ENCODE assay signal across 8 cellular contexts in the genomic region with DNA sequence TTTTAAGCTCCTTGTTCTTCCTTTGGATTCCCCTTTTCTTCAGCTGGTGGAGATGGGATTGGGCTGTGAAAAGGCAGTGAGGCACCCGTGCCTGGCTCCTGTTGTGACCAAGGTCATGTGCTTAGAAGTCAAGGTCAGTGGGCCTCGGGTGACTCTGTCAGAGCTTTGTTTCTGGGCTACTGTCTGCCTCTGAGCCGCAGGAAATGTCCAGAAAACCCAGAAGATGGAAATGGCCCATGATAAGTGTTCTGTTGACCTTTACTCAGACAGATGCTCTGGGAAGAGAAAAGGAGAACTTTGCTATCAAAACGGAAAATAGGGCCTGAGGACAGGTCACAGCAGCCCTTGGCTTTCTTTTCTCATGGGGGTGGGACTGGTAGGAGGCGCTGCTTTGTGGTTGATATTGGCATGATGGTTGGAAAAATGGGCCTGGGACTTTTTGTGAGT.
DNase-seq lines count a peak whose midpoint lies in the region; ATAC-seq lines count a peak whose summit lies in the region.

No MANE protein-coding gene starts in this region.

- H3K27ac Mint-ChIP-seq in activated naive CD8-positive, alpha-beta T cell, result peak overlapping the region; percentile 100
- peak overlapping the region; percentile 93 for H3K27ac Mint-ChIP-seq in memory B cell

- H3K4me3 Mint-ChIP-seq in activated naive CD8-positive, alpha-beta T cell, result peak overlapping the region; percentile 99
- H3K4me3 Mint-ChIP-seq in memory B cell, result no peak overlapping the region

- peaks cover 9% of the 10 kb centered on the region for H3K36me3 Mint-ChIP-seq in activated naive CD8-positive, alpha-beta T cell
- peaks cover 6% of the 10 kb centered on the region for H3K36me3 Mint-ChIP-seq in memory B cell

- ATAC-seq in memory B cell (ENCODE audit: low read depth), result no peak
- no peak for ATAC-seq in GM21360 (IDR thresholded peaks at IDR 0.05; ENCODE audit: unreplicated experiment)
- no peak for ATAC-seq in GM21367 (IDR thresholded peaks at IDR 0.05; ENCODE audit: unreplicated experiment)

- DNase-seq in stimulated activated naive CD4-positive, alpha-beta T cell treated with Interleukin-2 at 50 U/mL for 16 hours (lab: John Stamatoyannopoulos, UW), result peak; percentile 18
- DNase-seq in stimulated activated naive CD4-positive, alpha-beta T cell (lab: John Stamatoyannopoulos, UW), result no peak
- DNase-seq in memory B cell (ENCODE audit: low spot score in 2 of 2) (no peak), epidermal melanocyte (ENCODE audit: insufficient read length, low spot score) (no peak), ecto neural progenitor cell (ENCODE audit: low spot score) (no peak)

- no peaks in the 10 kb centered on the region for H3K9me3 Mint-ChIP-seq in activated naive CD8-positive, alpha-beta T cell (ENCODE audit: low read depth)
- peaks cover 2% of the 10 kb centered on the region for H3K9me3 Mint-ChIP-seq in memory B cell

- no peaks in the 10 kb centered on the region for H3K27me3 Mint-ChIP-seq in activated naive CD8-positive, alpha-beta T cell
- no peaks in the 10 kb centered on the region for H3K27me3 Mint-ChIP-seq in memory B cell

- H3K4me1 Mint-ChIP-seq in activated naive CD8-positive, alpha-beta T cell (ENCODE audit: low read depth), result peaks cover 59% of the 10 kb centered on the region
- H3K4me1 Mint-ChIP-seq in memory B cell, result peaks cover 44% of the 10 kb centered on the region
